In genomic region chr13:111005808-111006494, GRCh38 we compare ENCODE assay signal across 9 cellular contexts.
A peak's percentile ranks its signal among the peaks of the same experiment; 100 is the strongest.
DNase-seq lines count a peak whose midpoint lies in the region; ATAC-seq lines count a peak whose summit lies in the region.
"Had no signal": no experiment of that assay in that cellular context is flagged by ENCODE, and none has a peak within 500 bp of the region (broad histone marks: within the 10 kb centered on the region; RNA-seq: fewer than 3 reads in every experiment).

No MANE protein-coding gene starts in this region.

- H3K9me3 ChIP-seq in skeletal muscle tissue (ENCODE audit: control insufficient read depth in 3 of 3, low read length in 3 of 3) = no peaks in the 10 kb centered on the region

- peak overlapping the region; percentile 35 to 70 (median 51) for H3K9ac ChIP-seq in skeletal muscle tissue (ENCODE audit: low read depth in 1 of 3, low read length in 3 of 3)

- H3K4me3 ChIP-seq in skeletal muscle tissue (ENCODE audit: low read length in 3 of 3) (peak overlapping the region; percentile 33 to 73 (median 55)), H7 (ENCODE audit: insufficient read depth, low read depth, low read length) (no peak overlapping the region)

- peak; percentile 56 for ATAC-seq in left lobe of liver
- ATAC-seq in HG02610 (IDR thresholded peaks at IDR 0.05; ENCODE audit: unreplicated experiment) = no peak

- peak; percentile 78 for DNase-seq in HT-29 (ENCODE audit: low spot score)
- DNase-seq in caudate nucleus (lab: John Stamatoyannopoulos, UW) = peak in 1 of 61 donors; percentile 21
- no peak for DNase-seq in left lobe of liver (ENCODE audit: low spot score)
- no peak for DNase-seq in MV-4-11 (lab: John Stamatoyannopoulos, UW)
- no peak for DNase-seq in H7
- no peak for DNase-seq in CD1c-positive myeloid dendritic cell (ENCODE audit: extremely low spot score)
- DNase-seq: activated naive CD4-positive, alpha-beta T cell treated with Interleukin-2 at 50 U/mL for 16 hours had no signal

- H3K27me3 ChIP-seq in skeletal muscle tissue (ENCODE audit: control insufficient read depth in 3 of 3, insufficient read depth in 3 of 3, low read length in 3 of 3) (no peaks in the 10 kb centered on the region), H7 (ENCODE audit: control insufficient read depth, insufficient read depth, low read length) (no peaks in the 10 kb centered on the region)

- H3K36me3 ChIP-seq in skeletal muscle tissue (ENCODE audit: control insufficient read depth in 3 of 3, insufficient read depth in 3 of 3, low read length in 3 of 3) = no peaks in the 10 kb centered on the region
- H3K36me3 ChIP-seq in H7 (replicated peaks; ENCODE audit: control insufficient read depth, insufficient read depth, low read length) = no peaks in the 10 kb centered on the region

- H3K27ac ChIP-seq in caudate nucleus (ENCODE audit: low read depth, low read length) (peak overlapping the region; percentile 89), skeletal muscle tissue (ENCODE audit: low read depth, low read length) (peak overlapping the region; percentile 96)

- H3K4me1 ChIP-seq in skeletal muscle tissue (ENCODE audit: control insufficient read depth in 3 of 3, insufficient read depth in 3 of 3, low read length in 3 of 3) = peaks cover 25 to 35% (median 25%) of the 10 kb centered on the region in 3 donors
